ENCODE assay signal across 11 cellular contexts in genomic region chr13:111176421-111176820, GRCh38.
DNase-seq lines count a peak whose midpoint lies in the region; ATAC-seq and TF ChIP-seq lines count a peak whose summit lies in the region.
"Had no signal": no experiment of that assay in that cellular context is flagged by ENCODE, and none has a peak within 500 bp of the region (broad histone marks: within the 10 kb centered on the region; RNA-seq: fewer than 3 reads in every experiment).

No MANE protein-coding gene starts in this region.

- no peak for DNase-seq in CD4-positive, alpha-beta memory T cell
- DNase-seq in SJSA1 (ENCODE audit: low read depth in 1 of 2, low spot score in 2 of 2) (peak in 1 of 2 experiments; percentile 51), spleen (no peak), cerebellar cortex (ENCODE audit: low spot score) (no peak), HAP-1 (ENCODE audit: low spot score in 2 of 2) (no peak), mesenchymal stem cell (no peak)
- no peak for DNase-seq in effector memory CD8-positive, alpha-beta T cell
- DNase-seq: Caco-2, NCI-H526 had no signal

- no peak overlapping the region for H4K91ac ChIP-seq in mesenchymal stem cell (ENCODE audit: low read length)

- TF ChIP-seq CTCF in spleen (IDR thresholded peaks at IDR 0.05 in 8 of 11, conservative IDR thresholded peaks at IDR 0.05 in 3 of 11) = no peak

- H3K36me3 Mint-ChIP-seq in CD4-positive, alpha-beta memory T cell = peaks cover 17 to 34% of the 10 kb centered on the region in 2 donors
- peaks cover 26% of the 10 kb centered on the region for H3K36me3 Mint-ChIP-seq in effector memory CD8-positive, alpha-beta T cell (ENCODE audit: insufficient read depth)

- no peak overlapping the region for H2BK120ac ChIP-seq in mesenchymal stem cell (ENCODE audit: low read depth, low read length)

- in situ Hi-C loops in HAP-1 (cut with MboI; ENCODE audit: low sequenced_read_pairs) = no loop called here

- H3K4me1 ChIP-seq in CD4-positive, alpha-beta memory T cell (ENCODE audit: insufficient read depth, low read length) = peaks cover 72% of the 10 kb centered on the region
- H3K4me1 ChIP-seq in SJSA1 (replicated peaks) (peaks cover 27% of the 10 kb centered on the region), spleen (peaks cover 29 to 76% (median 51%) of the 10 kb centered on the region in 6 donors), HAP-1 (no peaks in the 10 kb centered on the region), mesenchymal stem cell (ENCODE audit: control insufficient read depth, insufficient read depth, low read depth, low read length) (peaks cover 13% of the 10 kb centered on the region)
- H3K4me1 ChIP-seq: Caco-2 had no signal

- H3K79me1 ChIP-seq in mesenchymal stem cell (replicated peaks; ENCODE audit: low read length, poor library complexity, severe bottlenecking) = peaks cover 35% of the 10 kb centered on the region

- no peak overlapping the region for H2AK5ac ChIP-seq in mesenchymal stem cell (ENCODE audit: low read length, severe bottlenecking)

- H3K9me3 ChIP-seq in CD4-positive, alpha-beta memory T cell (ENCODE audit: control insufficient read depth in 1 of 2, low read length in 2 of 2) = no peaks in the 10 kb centered on the region
- H3K9me3 ChIP-seq in SJSA1 (replicated peaks) = no peaks in the 10 kb centered on the region
- H3K9me3 ChIP-seq in spleen = peaks cover 0 to 8% (median 0%) of the 10 kb centered on the region in 8 donors
- no peaks in the 10 kb centered on the region for H3K9me3 ChIP-seq in HAP-1
- no peaks in the 10 kb centered on the region for H3K9me3 ChIP-seq in mesenchymal stem cell (ENCODE audit: control insufficient read depth, low read length)
- H3K9me3 ChIP-seq: Caco-2 had no signal

- H3K4me1 Mint-ChIP-seq in CD4-positive, alpha-beta memory T cell = peaks cover 54 to 87% (median 71%) of the 10 kb centered on the region in 4 donors
- H3K4me1 Mint-ChIP-seq in effector memory CD8-positive, alpha-beta T cell (ENCODE audit: low read depth in 2 of 2) = peaks cover 63 to 64% of the 10 kb centered on the region in 2 donors

- intact Hi-C loops in CD4-positive, alpha-beta memory T cell (cut with micrococcal nuclease) = no loop called here
- intact Hi-C loops in spleen (cut with DNase I; ENCODE audit: low total_unique reads) = no loop called here

- H3K27ac ChIP-seq in CD4-positive, alpha-beta memory T cell (ENCODE audit: low read depth, low read length) = peak overlapping the region; percentile 72
- H3K27ac ChIP-seq in SJSA1 (peak overlapping the region; percentile 69), spleen (peak overlapping the region; percentile 63 to 90 (median 80)), mesenchymal stem cell (ENCODE audit: low read length, poor library complexity, severe bottlenecking) (no peak overlapping the region)
- H3K27ac ChIP-seq: SK-N-MC had no signal

- H3K27ac Mint-ChIP-seq in CD4-positive, alpha-beta memory T cell = peak overlapping the region; percentile 89 to 100 (median 99)
- H3K27ac Mint-ChIP-seq in effector memory CD8-positive, alpha-beta T cell = peak overlapping the region; percentile 90 to 97

- no peak overlapping the region for H3K18ac ChIP-seq in mesenchymal stem cell (ENCODE audit: low read depth in 1 of 2, low read length in 2 of 2)

- POLR2A ChIA-PET in CD4-positive, alpha-beta memory T cell (lab: Charles Lee; ENCODE audit: partially characterized antibody) = interaction anchor here (0.5 to 3.1 kb wide), 2 partner anchors 13 to 583 kb away, joined by 3 to 16 read pairs; no protein-coding TSS in a partner anchor

- no peak overlapping the region for H3K9ac ChIP-seq in mesenchymal stem cell (ENCODE audit: low read length)

- 92 to 97% (median 93%) methylated on average over 8 of the region's 8 CpGs for WGBS in spleen, 5 donors
- WGBS in mesenchymal stem cell = 95% methylated on average over 8 of the region's 8 CpGs

- peak overlapping the region in 6 of 8 donors; percentile 17 to 84 (median 82) for H3K4me3 Mint-ChIP-seq in CD4-positive, alpha-beta memory T cell
- peak overlapping the region; percentile 44 to 75 for H3K4me3 Mint-ChIP-seq in effector memory CD8-positive, alpha-beta T cell

- no peak overlapping the region for H3K4ac ChIP-seq in mesenchymal stem cell (ENCODE audit: low read depth in 1 of 2, low read length in 2 of 2)

- no peak overlapping the region for H2AFZ ChIP-seq in mesenchymal stem cell (ENCODE audit: low read depth, low read length)

- no peak overlapping the region for H3K23ac ChIP-seq in mesenchymal stem cell (ENCODE audit: low read length in 2 of 2)

- TF ChIP-seq POLR2A in spleen (IDR thresholded peaks at IDR 0.05) = no peak

- no peak overlapping the region for H2BK15ac ChIP-seq in mesenchymal stem cell (ENCODE audit: low read depth, poor library complexity, severe bottlenecking)

- no peak overlapping the region for H2BK5ac ChIP-seq in mesenchymal stem cell (ENCODE audit: low read depth, low read length, poor library complexity, severe bottlenecking)

- no peak overlapping the region for H3K4me3 ChIP-seq in CD4-positive, alpha-beta memory T cell (ENCODE audit: low read length in 2 of 2)
- H3K4me3 ChIP-seq in SJSA1 = no peak overlapping the region
- H3K4me3 ChIP-seq in spleen = no peak overlapping the region
- H3K4me3 ChIP-seq in HAP-1 = no peak overlapping the region
- H3K4me3 ChIP-seq in mesenchymal stem cell (ENCODE audit: insufficient read depth in 1 of 2, low read depth in 1 of 2, low read length in 2 of 2) = no peak overlapping the region
- H3K4me3 ChIP-seq: SK-N-MC had no signal

- H3K14ac ChIP-seq in mesenchymal stem cell (ENCODE audit: low read length in 2 of 2) = no peak overlapping the region

- H4K8ac ChIP-seq in mesenchymal stem cell (ENCODE audit: low read length) = no peak overlapping the region

- CTCF ChIA-PET in CD4-positive, alpha-beta memory T cell (lab: Charles Lee; ENCODE audit: partially characterized antibody) = interaction anchor here (1.2 kb wide), 1 partner anchor 20 kb away, joined by 3 read pairs; no protein-coding TSS in a partner anchor

- no peak for ATAC-seq in effector memory CD8-positive, alpha-beta T cell (replicated peaks)
- ATAC-seq in SK-N-SH treated with all-trans-retinoic acid at 6 μM for 48 hours = no peak

- H3K27me3 Mint-ChIP-seq in CD4-positive, alpha-beta memory T cell = no peaks in the 10 kb centered on the region
- H3K27me3 Mint-ChIP-seq in effector memory CD8-positive, alpha-beta T cell = no peaks in the 10 kb centered on the region

- H3K9me3 Mint-ChIP-seq in CD4-positive, alpha-beta memory T cell = peaks cover 0 to 1% (median 0%) of the 10 kb centered on the region in 8 donors
- no peaks in the 10 kb centered on the region for H3K9me3 Mint-ChIP-seq in effector memory CD8-positive, alpha-beta T cell

- H2BK12ac ChIP-seq in mesenchymal stem cell (ENCODE audit: low read length in 2 of 2) = no peak overlapping the region

- H3K4me2 ChIP-seq in mesenchymal stem cell (ENCODE audit: low read length, poor library complexity, severe bottlenecking) = no peak overlapping the region

- H3K36me3 ChIP-seq in CD4-positive, alpha-beta memory T cell (ENCODE audit: insufficient read depth, low read length) = no peaks in the 10 kb centered on the region
- peaks cover 80% of the 10 kb centered on the region for H3K36me3 ChIP-seq in SJSA1
- peaks cover 0 to 50% (median 3%) of the 10 kb centered on the region in 6 donors for H3K36me3 ChIP-seq in spleen
- H3K36me3 ChIP-seq in HAP-1 (replicated peaks) = peaks cover 7% of the 10 kb centered on the region; the same call in 1 of the 2 replicates
- H3K36me3 ChIP-seq in mesenchymal stem cell (ENCODE audit: control insufficient read depth in 1 of 2, insufficient read depth in 2 of 2, low read depth in 1 of 2, low read length in 2 of 2) = peaks cover 16 to 27% of the 10 kb centered on the region in 2 experiments

- no peaks in the 10 kb centered on the region for H3K27me3 ChIP-seq in CD4-positive, alpha-beta memory T cell (ENCODE audit: insufficient read depth, low read length)
- no peaks in the 10 kb centered on the region for H3K27me3 ChIP-seq in SJSA1 (replicated peaks)
- no peaks in the 10 kb centered on the region for H3K27me3 ChIP-seq in spleen (replicated peaks in 1 of 7)
- H3K27me3 ChIP-seq in HAP-1 (ENCODE audit: low read depth) = no peaks in the 10 kb centered on the region
- no peaks in the 10 kb centered on the region for H3K27me3 ChIP-seq in mesenchymal stem cell (ENCODE audit: control insufficient read depth in 1 of 2, insufficient read depth in 1 of 2, low read length in 2 of 2)

TF ChIP-seq in SK-N-SH treated with all-trans-retinoic acid at 6 μM for 48 hours, 23 proteins besides CTCF, POLR2A, EP300 and RAD21 (continues in another document):
- TF ChIP-seq ISL1 (CRISPR knock-in tag; IDR thresholded peaks at IDR 0.05) (no peak), BACH2 (CRISPR knock-in tag; IDR thresholded peaks at IDR 0.05; ENCODE audit: borderline replicate concordance) (no peak), TOX (CRISPR knock-in tag; IDR thresholded peaks at IDR 0.05; ENCODE audit: borderline replicate concordance) (no peak), CSRNP3 (CRISPR knock-in tag; IDR thresholded peaks at IDR 0.05) (no peak), ESRRG (CRISPR knock-in tag; IDR thresholded peaks at IDR 0.05) (no peak), CSDC2 (CRISPR knock-in tag; IDR thresholded peaks at IDR 0.05) (no peak)
- TF ChIP-seq, protein P1, sequence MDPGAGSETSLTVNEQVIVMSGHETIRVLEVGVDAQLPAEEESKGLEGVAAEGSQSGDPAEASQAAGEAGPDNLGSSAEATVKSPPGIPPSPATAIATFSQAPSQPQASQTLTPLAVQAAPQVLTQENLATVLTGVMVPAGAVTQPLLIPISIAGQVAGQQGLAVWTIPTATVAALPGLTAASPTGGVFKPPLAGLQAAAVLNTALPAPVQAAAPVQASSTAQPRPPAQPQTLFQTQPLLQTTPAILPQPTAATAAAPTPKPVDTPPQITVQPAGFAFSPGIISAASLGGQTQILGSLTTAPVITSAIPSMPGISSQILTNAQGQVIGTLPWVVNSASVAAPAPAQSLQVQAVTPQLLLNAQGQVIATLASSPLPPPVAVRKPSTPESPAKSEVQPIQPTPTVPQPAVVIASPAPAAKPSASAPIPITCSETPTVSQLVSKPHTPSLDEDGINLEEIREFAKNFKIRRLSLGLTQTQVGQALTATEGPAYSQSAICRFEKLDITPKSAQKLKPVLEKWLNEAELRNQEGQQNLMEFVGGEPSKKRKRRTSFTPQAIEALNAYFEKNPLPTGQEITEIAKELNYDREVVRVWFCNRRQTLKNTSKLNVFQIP (CRISPR knock-in tag; IDR thresholded peaks at IDR 0.05; ENCODE audit: borderline replicate concordance, low read depth) = no peak
